Comparison of ENCODE assay signal across 11 cellular contexts in genomic region chr17:78819402-78819801, GRCh38. TPM values are rescaled to one million over a fixed set of nuclear protein-coding genes. Genes with fewer than 3 reads are reported as not detected.
DNase-seq lines count a peak whose midpoint lies in the region; ATAC-seq and TF ChIP-seq lines count a peak whose summit lies in the region.
"Had no signal": no experiment of that assay in that cellular context is flagged by ENCODE, and none has a peak within 500 bp of the region (broad histone marks: within the 10 kb centered on the region; RNA-seq: fewer than 3 reads in every experiment).

No MANE protein-coding gene starts in this region.

- no peak for ATAC-seq in activated CD8-positive, alpha-beta memory T cell treated with anti-CD3 and anti-CD28 coated beads, Interleukin-2, amount 10 ng/mL, durations not matched to agents 7 days and 5 days
- no peak for ATAC-seq in stimulated activated naive CD8-positive, alpha-beta T cell treated with anti-CD3 and anti-CD28 coated beads, Interleukin-15, amount 100 ng/mL, for 72 hours
- ATAC-seq in HG03108 (IDR thresholded peaks at IDR 0.05; ENCODE audit: unreplicated experiment): no peak
- ATAC-seq in HG02840 (IDR thresholded peaks at IDR 0.05; ENCODE audit: low FRiP score, unreplicated experiment): no peak
- no peak for ATAC-seq in GM19467 (IDR thresholded peaks at IDR 0.05; ENCODE audit: unreplicated experiment)

- H3K36me3 ChIP-seq in esophagus squamous epithelium: peaks cover 35 to 100% (median 51%) of the 10 kb centered on the region in 3 donors

- H3K27ac ChIP-seq in VCaP (peak overlapping the region; percentile 95), esophagus squamous epithelium (peak overlapping the region in 3 of 4 donors; percentile 60 to 68 (median 68))

- H3K4me3 ChIP-seq in esophagus squamous epithelium: no peak overlapping the region

- no peak for TF ChIP-seq POLR2A in esophagus squamous epithelium (IDR thresholded peaks at IDR 0.05)

- H3K9me3 ChIP-seq in esophagus squamous epithelium: no peaks in the 10 kb centered on the region

- H3K27ac Mint-ChIP-seq in activated CD8-positive, alpha-beta memory T cell treated with anti-CD3 and anti-CD28 coated beads, Interleukin-2, amount 10 ng/mL, durations not matched to agents 7 days and 5 days: peak overlapping the region; percentile 91
- H3K27ac Mint-ChIP-seq in stimulated activated naive CD8-positive, alpha-beta T cell treated with anti-CD3 and anti-CD28 coated beads, Interleukin-15, amount 100 ng/mL, for 72 hours: peak overlapping the region; percentile 6 to 72

- H3K36me3 Mint-ChIP-seq in activated CD8-positive, alpha-beta memory T cell treated with anti-CD3 and anti-CD28 coated beads, Interleukin-2, amount 10 ng/mL, durations not matched to agents 7 days and 5 days: peaks cover 66% of the 10 kb centered on the region

- no peaks in the 10 kb centered on the region for H3K27me3 Mint-ChIP-seq in activated CD8-positive, alpha-beta memory T cell treated with anti-CD3 and anti-CD28 coated beads, Interleukin-2, amount 10 ng/mL, durations not matched to agents 7 days and 5 days
- no peaks in the 10 kb centered on the region for H3K27me3 Mint-ChIP-seq in stimulated activated naive CD8-positive, alpha-beta T cell treated with anti-CD3 and anti-CD28 coated beads, Interleukin-15, amount 100 ng/mL, for 72 hours

- H3K4me1 Mint-ChIP-seq in activated CD8-positive, alpha-beta memory T cell treated with anti-CD3 and anti-CD28 coated beads, Interleukin-2, amount 10 ng/mL, durations not matched to agents 7 days and 5 days: peaks cover 53% of the 10 kb centered on the region
- peaks cover 72% of the 10 kb centered on the region for H3K4me1 Mint-ChIP-seq in stimulated activated naive CD8-positive, alpha-beta T cell treated with anti-CD3 and anti-CD28 coated beads, Interleukin-15, amount 100 ng/mL, for 72 hours

- H3K4me3 Mint-ChIP-seq in activated CD8-positive, alpha-beta memory T cell treated with anti-CD3 and anti-CD28 coated beads, Interleukin-2, amount 10 ng/mL, durations not matched to agents 7 days and 5 days: peak overlapping the region; percentile 38
- H3K4me3 Mint-ChIP-seq in stimulated activated naive CD8-positive, alpha-beta T cell treated with anti-CD3 and anti-CD28 coated beads, Interleukin-15, amount 100 ng/mL, for 72 hours: peak overlapping the region; percentile 19 to 44

- CTCF ChIA-PET in activated CD8-positive, alpha-beta memory T cell treated with anti-CD3 and anti-CD28 coated beads, Interleukin-2, amount 10 ng/mL, durations not matched to agents 7 days and 5 days (lab: Charles Lee): interaction anchor here (0.9 to 2.2 kb wide), 12 partner anchors 12 to 152 kb away, joined by 3 to 12 read pairs (median 4); no protein-coding TSS in a partner anchor

- peaks cover 0 to 22% (median 0%) of the 10 kb centered on the region in 3 donors for H3K4me1 ChIP-seq in esophagus squamous epithelium

- TF ChIP-seq CTCF in VCaP (conservative IDR thresholded peaks at IDR 0.05) (no peak), esophagus squamous epithelium (IDR thresholded peaks at IDR 0.05) (no peak)

- 67 to 88% methylated on average over 6 to 8 of the region's 8 CpGs for WGBS in esophagus squamous epithelium, 2 donors

- intact Hi-C loops in esophagus squamous epithelium (cut with DNase I): no loop called here

- DNase-seq in activated CD8-positive, alpha-beta memory T cell treated with anti-CD3 and anti-CD28 coated beads, Interleukin-2, amount 10 ng/mL, durations not matched to agents 7 days and 5 days: no peak
- DNase-seq in activated CD8-positive, alpha-beta memory T cell treated with anti-CD3 and anti-CD28 coated beads, Interleukin-2, amount 50 U/mL, for 4 hours: no peak
- DNase-seq in esophagus squamous epithelium (lab: John Stamatoyannopoulos, UW): no peak
- DNase-seq in stimulated activated naive CD8-positive, alpha-beta T cell treated with anti-CD3 and anti-CD28 coated beads, Interleukin-15, amount 100 ng/mL, for 72 hours: no peak
- DNase-seq: DMS79 treated with DMSO at 0.1 percent for 48 hours, NCI-H1092 treated with DMSO at 0.1 percent for 48 hours, NCI-H524 treated with DMSO at 0.1 percent for 48 hours had no signal

- H3K27me3 ChIP-seq in esophagus squamous epithelium: no peaks in the 10 kb centered on the region

- H3K9me3 Mint-ChIP-seq in activated CD8-positive, alpha-beta memory T cell treated with anti-CD3 and anti-CD28 coated beads, Interleukin-2, amount 10 ng/mL, durations not matched to agents 7 days and 5 days (ENCODE audit: low read depth): no peaks in the 10 kb centered on the region
- no peaks in the 10 kb centered on the region for H3K9me3 Mint-ChIP-seq in stimulated activated naive CD8-positive, alpha-beta T cell treated with anti-CD3 and anti-CD28 coated beads, Interleukin-15, amount 100 ng/mL, for 72 hours

RNA-seq across cellular contexts. Expression of gene USP36, which starts 21.2 kb away (rescaled TPM):
- total RNA-seq in activated CD8-positive, alpha-beta memory T cell treated with anti-CD3 and anti-CD28 coated beads, Interleukin-2, amount 10 ng/mL, durations not matched to agents 7 days and 5 days: 10 to 100 TPM; 84.5 to 94.3 TPM
- 10 to 100 TPM; 13.2 to 38.9 (median 22.4) TPM for total RNA-seq in esophagus squamous epithelium

RNA-seq across cellular contexts. Expression of gene CYTH1, which starts 37.3 kb away (rescaled TPM):
- total RNA-seq in activated CD8-positive, alpha-beta memory T cell treated with anti-CD3 and anti-CD28 coated beads, Interleukin-2, amount 10 ng/mL, durations not matched to agents 7 days and 5 days: 100 to 1,000 TPM; 151 to 156 TPM
- total RNA-seq in esophagus squamous epithelium: 10 to 100 TPM; 42.1 to 86.7 (median 67.5) TPM
